In genomic region chr21:36422279-36423098, GRCh38 we compare ENCODE assay signal across 10 cellular contexts. TPM values are rescaled to one million over a fixed set of nuclear protein-coding genes. Genes with fewer than 3 reads are reported as not detected.
A peak's percentile ranks its signal among the peaks of the same experiment; 100 is the strongest.
DNase-seq lines count a peak whose midpoint lies in the region; ATAC-seq and TF ChIP-seq lines count a peak whose summit lies in the region.
"Had no signal": no experiment of that assay in that cellular context is flagged by ENCODE, and none has a peak within 500 bp of the region (broad histone marks: within the 10 kb centered on the region; RNA-seq: fewer than 3 reads in every experiment).

No MANE protein-coding gene starts in this region.

- no peaks in the 10 kb centered on the region for H3K9me3 ChIP-seq in thoracic aorta

- H3K4me3 ChIP-seq in thoracic aorta = no peak overlapping the region

- ATAC-seq in thoracic aorta (ENCODE audit: insufficient number of reproducible peaks, low FRiP score, low read depth) (no peak), HG03135 (IDR thresholded peaks at IDR 0.05; ENCODE audit: unreplicated experiment) (no peak), GM18517 (IDR thresholded peaks at IDR 0.05; ENCODE audit: unreplicated experiment) (no peak)

- H3K27me3 ChIP-seq in thoracic aorta (replicated peaks; ENCODE audit: insufficient read depth) = no peaks in the 10 kb centered on the region

- H3K27ac ChIP-seq in thoracic aorta = no peak overlapping the region
- H3K27ac ChIP-seq: parathyroid adenoma had no signal

- TF ChIP-seq CTCF in GM20000 (IDR thresholded peaks at IDR 0.05; ENCODE audit: extremely low read depth, missing control alignments) (peak; percentile 64), thoracic aorta (IDR thresholded peaks at IDR 0.05) (peak; percentile 38)

- no peaks in the 10 kb centered on the region for H3K36me3 ChIP-seq in thoracic aorta

- H3K4me1 ChIP-seq in thoracic aorta (ENCODE audit: control insufficient read depth in 1 of 2, low read depth in 2 of 2) = no peaks in the 10 kb centered on the region
- H3K4me1 ChIP-seq: parathyroid adenoma had no signal

- DNase-seq in COLO829 (ENCODE audit: low spot score) (peak; percentile 74), GM20000 (ENCODE audit: low spot score) (peak; percentile 62), OCI-M1 (lab: John Stamatoyannopoulos, UW) (peak; percentile 89), astrocyte of the hippocampus (ENCODE audit: low read depth, low spot score) (peak; percentile 65), islet precursor cell (peak; percentile 91), thoracic aorta (ENCODE audit: low spot score) (no peak)

RNA-seq across cellular contexts. Expression of gene CHAF1B, which starts 37.3 kb away (rescaled TPM):
- 1 to 10 TPM in 1 of 2 donors, under 1 TPM in 1; 0.35 to 1.2 TPM for total RNA-seq in thoracic aorta

RNA-seq across cellular contexts. Expression of gene CLDN14, which starts 57.4 kb away (rescaled TPM):
- total RNA-seq in thoracic aorta = not detected
- total RNA-seq: T-helper 1 cell treated with Interleukin-12 subunit alpha and Interleukin-12 subunit beta and Interleukin-4 antibody, amounts not matched to agents 30 ng/mL and 1 ng/mL, for 36 hours had no signal
